14 cellular contexts compared by ENCODE assay signal in the genomic region with DNA sequence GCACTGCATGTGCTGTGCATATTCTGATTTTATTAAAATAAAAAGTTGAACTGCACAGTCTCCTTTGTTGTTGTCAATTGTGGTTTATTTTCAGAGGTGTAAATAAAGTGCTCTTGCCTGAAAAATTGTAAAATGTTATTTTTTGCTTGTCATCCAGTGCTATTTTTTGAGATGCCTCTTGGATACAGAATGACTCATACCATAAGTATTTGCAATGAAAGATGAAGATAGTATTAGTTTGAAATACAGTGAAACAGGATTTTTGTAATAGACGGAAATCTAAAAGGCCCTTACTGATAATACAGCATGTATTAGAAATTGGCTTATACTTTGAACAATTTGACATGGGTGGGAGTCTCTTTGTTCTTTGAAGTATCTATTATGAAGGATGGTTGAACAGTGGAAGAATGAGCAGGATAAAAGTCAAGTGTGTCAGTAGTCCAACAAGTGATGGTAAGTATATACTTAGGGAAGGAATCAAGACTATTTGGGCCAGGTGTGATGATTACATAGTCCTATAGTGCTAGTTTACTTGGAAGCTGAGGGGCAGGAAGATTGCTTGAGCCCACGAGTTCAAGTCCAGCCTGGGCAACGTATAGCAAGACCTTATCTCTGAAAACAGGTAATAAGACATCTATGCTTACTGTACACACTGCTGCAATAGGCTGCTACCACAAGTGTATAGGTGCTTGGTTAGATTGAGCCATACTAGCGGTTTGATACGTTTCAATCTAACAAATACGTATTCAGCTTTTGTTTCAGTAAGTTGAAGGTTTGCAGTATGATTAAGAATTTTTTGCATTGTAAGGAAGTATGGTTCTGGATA. TPM values are rescaled to one million over a fixed set of nuclear protein-coding genes. Genes with fewer than 3 reads are reported as not detected.
DNase-seq lines count a peak whose midpoint lies in the region; ATAC-seq and TF ChIP-seq lines count a peak whose summit lies in the region.
"Had no signal": no experiment of that assay in that cellular context is flagged by ENCODE, and none has a peak within 500 bp of the region (broad histone marks: within the 10 kb centered on the region; RNA-seq: fewer than 3 reads in every experiment).

No MANE protein-coding gene starts in this region.

- no peak overlapping the region for H3K4me2 ChIP-seq in hepatocyte

- H4K20me1 ChIP-seq in hepatocyte (ENCODE audit: insufficient read depth, poor library complexity, severe bottlenecking), result peaks cover 4% of the 10 kb centered on the region

- no peaks in the 10 kb centered on the region for H3K27me3 ChIP-seq in heart left ventricle
- no peaks in the 10 kb centered on the region for H3K27me3 ChIP-seq in testis
- no peaks in the 10 kb centered on the region for H3K27me3 ChIP-seq in hepatocyte
- H3K27me3 ChIP-seq: foreskin keratinocyte, transverse colon had no signal

- no peaks in the 10 kb centered on the region for H3K4me1 Mint-ChIP-seq in type B pancreatic cell (ENCODE audit: unreplicated experiment)

- no peaks in the 10 kb centered on the region for H3K9me3 Mint-ChIP-seq in type B pancreatic cell

- intact Hi-C loops in heart left ventricle (cut with DNase I) (no loop called here), Right ventricle myocardium inferior (cut with DNase I) (no loop called here), testis (cut with DNase I; ENCODE audit: low total_unique reads) (no loop called here)

- peaks cover 0 to 21% (median 5%) of the 10 kb centered on the region in 12 donors for H3K4me1 ChIP-seq in heart left ventricle
- H3K4me1 ChIP-seq in testis, result no peaks in the 10 kb centered on the region
- H3K4me1 ChIP-seq in hepatocyte (ENCODE audit: insufficient read depth), result no peaks in the 10 kb centered on the region
- H3K4me1 ChIP-seq: foreskin keratinocyte had no signal

- no peak for DNase-seq in heart left ventricle
- DNase-seq in Right ventricle myocardium inferior (ENCODE audit: missing footprints), result no peak
- DNase-seq in RPMI7951 (ENCODE audit: low read depth), result peak; percentile 26
- DNase-seq in foreskin melanocyte, result peak; percentile 3
- no peak for DNase-seq in type B pancreatic cell (ENCODE audit: extremely low spot score, unreplicated experiment)
- no peak for DNase-seq in testis
- DNase-seq in hepatocyte (ENCODE audit: low spot score), result no peak
- no peak for DNase-seq in kidney glomerular epithelial cell (lab: John Stamatoyannopoulos, UW)
- DNase-seq: aorta; DMS79 treated with DMSO at 0.1 percent for 48 hours; foreskin keratinocyte; NCI-H526; stimulated activated CD4-positive, alpha-beta T cell treated with anti-CD3 and anti-CD28 coated beads, Interleukin-1b, Interleukin-23, amount 100 ng/mL, for 48 hours; transverse colon had no signal

- TF ChIP-seq CTCF in heart left ventricle (IDR thresholded peaks at IDR 0.05) (no peak), type B pancreatic cell (conservative IDR thresholded peaks at IDR 0.05) (no peak), testis (IDR thresholded peaks at IDR 0.05) (no peak), hepatocyte (IDR thresholded peaks at IDR 0.05; ENCODE audit: poor library complexity) (no peak)

- peak in 3 of 4 donors; percentile 15 to 33 (median 29) for ATAC-seq in heart left ventricle
- no peak for ATAC-seq in Right ventricle myocardium inferior
- ATAC-seq: foreskin keratinocyte had no signal

- H3K36me3 ChIP-seq in heart left ventricle, result peaks cover 0 to 59% (median 47%) of the 10 kb centered on the region in 9 donors
- H3K36me3 ChIP-seq in testis (ENCODE audit: low read depth, missing control alignments), result no peaks in the 10 kb centered on the region
- peaks cover 5% of the 10 kb centered on the region for H3K36me3 ChIP-seq in hepatocyte (replicated peaks; ENCODE audit: insufficient read depth, low read depth)

- TF ChIP-seq POLR2A in heart left ventricle (IDR thresholded peaks at IDR 0.05) (no peak), testis (IDR thresholded peaks at IDR 0.05) (no peak)

- peak overlapping the region; percentile 53 for H3K27ac Mint-ChIP-seq in type B pancreatic cell

- H3K4me3 ChIP-seq in heart left ventricle, result no peak overlapping the region
- no peak overlapping the region for H3K4me3 ChIP-seq in testis
- no peak overlapping the region for H3K4me3 ChIP-seq in hepatocyte
- H3K4me3 ChIP-seq: transverse colon had no signal

- H3K79me2 ChIP-seq in hepatocyte, result no peaks in the 10 kb centered on the region

- no peaks in the 10 kb centered on the region for H3K9me3 ChIP-seq in heart left ventricle
- H3K9me3 ChIP-seq in testis, result no peaks in the 10 kb centered on the region
- no peaks in the 10 kb centered on the region for H3K9me3 ChIP-seq in hepatocyte (ENCODE audit: low read depth)
- H3K9me3 ChIP-seq: transverse colon had no signal

- no peaks in the 10 kb centered on the region for H3K27me3 Mint-ChIP-seq in type B pancreatic cell

- no peak overlapping the region for H3K27ac ChIP-seq in heart left ventricle
- H3K27ac ChIP-seq in testis, result no peak overlapping the region
- no peak overlapping the region for H3K27ac ChIP-seq in hepatocyte
- H3K27ac ChIP-seq: foreskin keratinocyte had no signal

- H2AFZ ChIP-seq in hepatocyte, result no peak overlapping the region

- 72 to 82% (median 77%) methylated on average over 6 of the region's 6 CpGs for WGBS in heart left ventricle, 4 donors
- WGBS in testis, 2 donors, result 63 to 84% methylated on average over 6 of the region's 6 CpGs
- WGBS in hepatocyte (ENCODE audit: low lambda C conversion rate, missing lambda C conversion rate), result 68% methylated on average over 6 of the region's 6 CpGs

- H3K36me3 Mint-ChIP-seq in type B pancreatic cell, result peaks cover 23% of the 10 kb centered on the region

- H3K4me3 Mint-ChIP-seq in type B pancreatic cell, result no peak overlapping the region

- H3K9me2 ChIP-seq in hepatocyte (replicated peaks; ENCODE audit: insufficient read depth), result no peaks in the 10 kb centered on the region

RNA-seq across cellular contexts. Expression of a gene that starts 16.4 kb away (rescaled TPM):
- total RNA-seq in heart left ventricle, result 100 to 1,000 TPM; 128 to 272 (median 178) TPM
- 10 to 100 TPM; 34.3 to 99.8 TPM for polyA plus RNA-seq in heart left ventricle
- 123 TPM for total RNA-seq in Right ventricle myocardium inferior
- total RNA-seq in RPMI7951 (2014; rRNA removed; shearing (Covaris generic)), result 168 and 210 TPM in 2 replicates
- total RNA-seq in type B pancreatic cell (ENCODE audit: low replicate concordance), result 255 and 276 TPM in 2 replicates
- 100 to 1,000 TPM; 121 to 157 TPM for total RNA-seq in testis
- 133 TPM for polyA plus RNA-seq in testis (ENCODE audit: insufficient read depth, low read depth, low replicate concordance)
- 179 and 202 TPM in 2 replicates for total RNA-seq in hepatocyte
- polyA plus RNA-seq in hepatocyte, result 109 and 124 TPM in 2 replicates

Comparison
In these comparisons a context has a peak if more than half of its experiments do, and no peak if none do; other contexts are left out.
1. DNase-seq: peak in RPMI7951 (single experiment) and foreskin melanocyte (single experiment); none in heart left ventricle (0 of 5), Right ventricle myocardium inferior (single experiment), type B pancreatic cell (single experiment), testis (single experiment), hepatocyte (single experiment) and kidney glomerular epithelial cell (single experiment).